9 cellular contexts compared by ENCODE assay signal in the genomic region with DNA sequence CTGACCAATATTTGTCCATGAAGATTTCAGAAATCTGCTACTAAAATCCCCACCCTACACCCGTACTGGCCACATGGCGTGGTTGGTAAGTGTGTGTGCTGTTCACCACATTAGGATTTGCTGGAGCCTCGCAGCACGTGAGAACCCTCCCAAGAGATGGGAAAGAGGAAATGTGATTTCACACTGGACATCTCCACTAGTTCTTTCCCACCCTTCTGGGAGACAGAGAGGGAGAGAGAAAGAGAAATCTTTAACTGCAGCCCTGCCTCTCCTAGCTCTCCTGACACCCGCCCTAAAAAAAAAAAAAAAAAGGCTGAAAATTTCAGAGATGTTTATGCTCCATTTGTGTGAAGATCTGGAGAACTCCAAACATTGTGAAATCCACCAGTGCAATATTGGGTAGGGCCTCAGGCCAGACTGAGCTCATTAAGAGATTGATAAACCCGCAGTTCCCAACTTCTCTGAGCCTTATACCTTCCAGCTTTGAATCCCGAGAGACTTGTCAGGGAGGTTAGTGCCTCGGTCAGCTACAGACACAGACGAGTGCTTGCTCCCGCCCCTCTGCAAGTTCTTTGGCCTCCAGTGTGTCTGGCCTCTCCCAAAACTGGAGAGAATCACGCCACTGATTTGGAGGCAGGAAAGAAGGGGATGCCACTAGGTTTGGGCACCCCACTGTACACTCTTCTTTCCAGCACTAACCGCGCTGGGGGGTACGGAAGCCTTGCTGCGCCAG. TPM values are rescaled to one million over a fixed set of nuclear protein-coding genes. Genes with fewer than 3 reads are reported as not detected.
DNase-seq lines count a peak whose midpoint lies in the region; ATAC-seq lines count a peak whose summit lies in the region.
"Had no signal": no experiment of that assay in that cellular context is flagged by ENCODE, and none has a peak within 500 bp of the region (broad histone marks: within the 10 kb centered on the region; RNA-seq: fewer than 3 reads in every experiment).

No MANE protein-coding gene starts in this region.

- H3K9me3 ChIP-seq in ectodermal cell (ENCODE audit: control insufficient read depth, low read length) (no peaks in the 10 kb centered on the region), mucosa of stomach (ENCODE audit: control insufficient read depth, low read length) (no peaks in the 10 kb centered on the region)

- DNase-seq in AG08395 (ENCODE audit: low spot score) (peak; percentile 41), NCI-H226 (peak; percentile 47), ACHN (no peak), NCI-H748 treated with DMSO at 0.1 percent for 48 hours (lab: John Stamatoyannopoulos, UW) (no peak)
- no peak for DNase-seq in stimulated activated CD4-positive, alpha-beta T cell treated with anti-CD3 and anti-CD28 coated beads, Interleukin-2, amount 100 ng/mL, for 24 hours
- DNase-seq: activated naive CD8-positive, alpha-beta T cell treated with anti-CD3 and anti-CD28 coated beads, Interleukin-2, amount 10 ng/mL, durations not matched to agents 7 days and 5 days had no signal

- WGBS in ectodermal cell, 2 experiments: 8 to 18% methylated on average over 12 to 15 of the region's 15 CpGs

- H3K9ac ChIP-seq in mucosa of stomach (ENCODE audit: low read length): peak overlapping the region; percentile 83

- ATAC-seq in GM21825 (IDR thresholded peaks at IDR 0.05; ENCODE audit: unreplicated experiment): no peak

- peaks cover 78% of the 10 kb centered on the region for H3K27me3 ChIP-seq in ectodermal cell (ENCODE audit: control insufficient read depth, insufficient read depth, low read length, poor library complexity, severe bottlenecking)
- H3K27me3 ChIP-seq in mucosa of stomach (ENCODE audit: control insufficient read depth, insufficient read depth, low read length): no peaks in the 10 kb centered on the region

- H3K36me3 ChIP-seq in ectodermal cell (ENCODE audit: control insufficient read depth, insufficient read depth, low read length) (no peaks in the 10 kb centered on the region), mucosa of stomach (ENCODE audit: control insufficient read depth, insufficient read depth, low read length) (no peaks in the 10 kb centered on the region)

- no peak overlapping the region for H3K27ac ChIP-seq in ectodermal cell (ENCODE audit: insufficient read depth, low read depth, low read length, poor library complexity, severe bottlenecking)

- in situ Hi-C loops in ACHN (cut with HindIII; ENCODE audit: low pct_ligation_motif_present, low pct_unique_long_range_greater_than_20kb, low sequenced_read_pairs): no loop called here

- H3K4me1 ChIP-seq in ectodermal cell (ENCODE audit: control insufficient read depth, insufficient read depth, low read length) (peaks cover 53% of the 10 kb centered on the region), mucosa of stomach (ENCODE audit: control insufficient read depth, insufficient read depth, low read length) (peaks cover 52% of the 10 kb centered on the region)

- H3K4me3 ChIP-seq in ectodermal cell (ENCODE audit: insufficient read depth, low read depth, low read length) (peak overlapping the region; percentile 45), mucosa of stomach (ENCODE audit: low read length) (peak overlapping the region; percentile 67)

RNA-seq across cellular contexts. Expression of a gene that starts 1.9 kb away (rescaled TPM):
- polyA plus RNA-seq in ectodermal cell (2013, experiment 1 of 4): 4.1 TPM
- polyA plus RNA-seq in ectodermal cell (2013, experiment 2 of 4): 2.9 TPM
- 3.0 TPM for polyA plus RNA-seq in ectodermal cell (2013, experiment 3 of 4)
- 2.1 TPM for polyA plus RNA-seq in ectodermal cell (2013, experiment 4 of 4)

Comparison
In these comparisons a context has a peak if more than half of its experiments do, and no peak if none do; other contexts are left out.
1. DNase-seq: peak in AG08395 (single experiment) and NCI-H226 (single experiment); none in stimulated activated CD4-positive, alpha-beta T cell treated with anti-CD3 and anti-CD28 coated beads, Interleukin-2, amount 100 ng/mL, for 24 hours (0 of 2), ACHN (single experiment) and NCI-H748 treated with DMSO at 0.1 percent for 48 hours (single experiment).